1 cellular context compared by ENCODE assay signal in the genomic region with DNA sequence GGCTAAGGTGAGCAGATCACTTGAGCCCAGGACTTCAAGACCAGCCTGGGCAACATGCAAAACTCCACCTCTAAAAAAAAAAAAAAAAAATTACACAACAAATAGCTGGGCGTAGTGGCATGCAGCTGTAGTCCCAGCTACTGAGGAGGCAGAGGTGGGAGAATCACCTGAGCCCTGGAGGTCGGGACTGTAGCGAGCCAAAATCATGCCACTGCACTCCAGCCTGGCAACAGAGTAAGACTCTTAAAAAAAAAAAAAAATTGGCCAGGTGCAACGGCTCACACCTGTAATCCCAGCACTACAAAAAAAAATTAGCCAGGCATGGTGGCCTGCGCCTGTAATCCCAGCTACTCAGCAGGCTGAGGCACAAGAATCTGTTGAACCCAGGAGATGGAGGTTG.
TF ChIP-seq lines count a peak whose summit lies in the region.

No MANE protein-coding gene starts in this region.

TF ChIP-seq in GM12878, 131 proteins besides CTCF, POLR2A, EP300 and RAD21:
- TF ChIP-seq ATF7 (IDR thresholded peaks at IDR 0.05; ENCODE audit: low read depth) = no peak
